Comparison of ENCODE assay signal across 8 cellular contexts in the genomic region with DNA sequence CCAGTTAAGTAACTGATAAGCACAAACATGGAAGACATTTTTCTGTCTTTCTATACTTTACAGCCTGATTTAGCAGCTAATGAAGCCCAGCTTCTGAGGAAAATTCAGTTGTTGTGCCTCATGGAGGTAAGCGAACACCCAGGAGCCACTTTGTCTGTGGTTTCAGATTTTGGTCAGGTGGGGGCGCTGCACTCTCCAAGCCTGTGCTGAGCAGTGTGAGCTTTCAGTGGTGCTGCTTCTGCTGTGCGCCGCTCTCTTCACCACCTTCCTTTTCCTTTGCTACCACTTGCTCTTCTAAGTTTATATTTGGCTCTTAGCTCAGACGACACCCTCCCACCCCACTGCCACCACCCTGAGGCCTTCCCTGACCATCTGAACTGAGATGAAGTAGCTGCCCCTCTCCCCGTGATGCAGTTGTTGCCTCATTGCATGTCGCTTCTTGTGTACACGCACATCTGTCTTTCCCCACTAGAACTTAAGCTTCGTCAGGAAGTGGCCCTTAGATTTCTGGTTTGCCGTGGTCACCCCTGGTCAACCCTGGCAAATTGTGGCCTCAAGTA. TPM values are rescaled to one million over a fixed set of nuclear protein-coding genes. Genes with fewer than 3 reads are reported as not detected.
DNase-seq lines count a peak whose midpoint lies in the region; ATAC-seq and TF ChIP-seq lines count a peak whose summit lies in the region.

No MANE protein-coding gene starts in this region.

- DNase-seq in A172 (ENCODE audit: low spot score): peak; percentile 40
- DNase-seq in GM20000 (ENCODE audit: low spot score): peak; percentile 63
- no peak for DNase-seq in RWPE2 (ENCODE audit: low spot score)
- peak; percentile 80 for DNase-seq in activated naive CD4-positive, alpha-beta T cell treated with Interleukin-2 at 50 U/mL for 16 hours
- DNase-seq in cardiac septum (ENCODE audit: low spot score): peak; percentile 85
- peak; percentile 8 for DNase-seq in skeletal muscle cell (ENCODE audit: low read depth)

- TF ChIP-seq CTCF in GM20000 (IDR thresholded peaks at IDR 0.05; ENCODE audit: extremely low read depth, missing control alignments) (peak; percentile 73), RWPE2 (IDR thresholded peaks at IDR 0.05; ENCODE audit: poor library complexity, severe bottlenecking) (peak; percentile 34)

- H3K36me3 ChIP-seq in RWPE2 (ENCODE audit: low read depth): peaks cover 61% of the 10 kb centered on the region

- H3K9me3 ChIP-seq in RWPE2 (ENCODE audit: severe bottlenecking): no peaks in the 10 kb centered on the region

- no peaks in the 10 kb centered on the region for H3K27me3 ChIP-seq in RWPE2 (ENCODE audit: insufficient read depth, poor library complexity, severe bottlenecking)

- intact Hi-C loops in cardiac septum (cut with DNase I): no loop called here

- ATAC-seq in RWPE2 (ENCODE audit: low read depth) (no peak), HG02571 (IDR thresholded peaks at IDR 0.05; ENCODE audit: unreplicated experiment) (no peak), GM21360 (IDR thresholded peaks at IDR 0.05; ENCODE audit: unreplicated experiment) (no peak)

- no peak overlapping the region for H3K27ac ChIP-seq in RWPE2 (ENCODE audit: poor library complexity, severe bottlenecking)

- H3K4me3 ChIP-seq in RWPE2 (ENCODE audit: severe bottlenecking) (no peak overlapping the region), skeletal muscle cell (ENCODE audit: low read depth, low read length) (no peak overlapping the region)

- H3K4me1 ChIP-seq in RWPE2 (ENCODE audit: insufficient read depth, poor library complexity, severe bottlenecking): no peaks in the 10 kb centered on the region

RNA-seq across cellular contexts. Expression of gene PSMD13, which starts 14.0 kb away (rescaled TPM):
- 279 and 376 TPM in 2 replicates for total RNA-seq in A172 (2014; rRNA removed; shearing (Covaris generic))
- 87.5 TPM for total RNA-seq in cardiac septum

RNA-seq across cellular contexts. Expression of gene SIRT3, which starts 14.7 kb away (rescaled TPM):
- 17.5 and 19.7 TPM in 2 replicates for total RNA-seq in A172 (2014; rRNA removed; shearing (Covaris generic))
- 27.0 TPM for total RNA-seq in cardiac septum

RNA-seq across cellular contexts. Expression of gene NLRP6, which starts 27.4 kb away (rescaled TPM):
- total RNA-seq in A172 (2014; rRNA removed; shearing (Covaris generic)): not detected in 2 replicates
- 0.19 TPM for total RNA-seq in cardiac septum

RNA-seq across cellular contexts. Expression of gene PGGHG, which starts 38.1 kb away (rescaled TPM):
- total RNA-seq in A172 (2014; rRNA removed; shearing (Covaris generic)): 13.0 and 14.2 TPM in 2 replicates
- total RNA-seq in cardiac septum: 11.0 TPM

RNA-seq across cellular contexts. Expression of gene RIC8A, which starts 43.3 kb away (rescaled TPM):
- total RNA-seq in A172 (2014; rRNA removed; shearing (Covaris generic)): 276 and 287 TPM in 2 replicates
- 63.4 TPM for total RNA-seq in cardiac septum
